In genomic region chr6:160300076-160300695, GRCh38 we compare ENCODE assay signal across 1 cellular context.
TF ChIP-seq lines count a peak whose summit lies in the region.

No MANE protein-coding gene starts in this region.

TF ChIP-seq in GM23338, 12 proteins besides CTCF, POLR2A, EP300 and RAD21:
- TF ChIP-seq REST (IDR thresholded peaks at IDR 0.05; ENCODE audit: unreplicated experiment), result no peak
